ENCODE assay signal across 27 cellular contexts in the genomic region with DNA sequence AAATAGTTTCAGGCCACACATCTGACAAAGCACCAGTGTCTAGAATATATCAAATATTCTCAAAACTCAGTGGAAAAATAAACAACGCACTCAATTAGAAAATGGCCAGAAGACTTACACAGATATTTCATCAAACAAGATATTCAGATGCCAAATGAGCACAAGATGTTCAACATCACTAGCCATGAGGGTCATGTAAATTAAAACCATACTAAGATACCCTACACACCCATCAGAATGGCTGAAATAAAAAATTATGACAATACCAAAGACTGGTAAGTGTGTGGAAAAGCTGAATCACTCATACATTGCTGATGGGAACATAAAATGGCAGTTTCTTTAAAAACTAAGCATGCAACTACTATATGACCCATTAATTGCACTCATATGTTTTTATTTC. TPM values are rescaled to one million over a fixed set of nuclear protein-coding genes. Genes with fewer than 3 reads are reported as not detected.
DNase-seq lines count a peak whose midpoint lies in the region; ATAC-seq, FAIRE-seq and TF ChIP-seq lines count a peak whose summit lies in the region.
"Had no signal": no experiment of that assay in that cellular context is flagged by ENCODE, and none has a peak within 500 bp of the region (broad histone marks: within the 10 kb centered on the region; RNA-seq: fewer than 3 reads in every experiment).

No MANE protein-coding gene starts in this region.

- no peaks in the 10 kb centered on the region for H3K4me1 ChIP-seq in astrocyte (ENCODE audit: insufficient read depth, low read length)
- H3K4me1 ChIP-seq: A549, BE2C, BLaER1 had no signal

- H2AFZ ChIP-seq in astrocyte (ENCODE audit: low read depth, low read length) = no peak overlapping the region

- H3K36me3 Mint-ChIP-seq in astrocyte (ENCODE audit: low read depth, unreplicated experiment) = no peaks in the 10 kb centered on the region
- H3K36me3 Mint-ChIP-seq: CD14-positive monocyte; CD4-positive, alpha-beta memory T cell; CD4-positive, CD25-positive, alpha-beta regulatory T cell had no signal

- peaks cover 3% of the 10 kb centered on the region for H3K27me3 Mint-ChIP-seq in astrocyte (ENCODE audit: low read depth, unreplicated experiment)

- H3K4me2 ChIP-seq in astrocyte (ENCODE audit: low read length) = no peak overlapping the region
- H3K4me2 ChIP-seq: A549, BLaER1 had no signal

- H3K9ac ChIP-seq in astrocyte (ENCODE audit: low read length) = no peak overlapping the region
- H3K9ac ChIP-seq: BLaER1 had no signal

- no peaks in the 10 kb centered on the region for H3K4me1 Mint-ChIP-seq in astrocyte (ENCODE audit: low read depth, unreplicated experiment)
- H3K4me1 Mint-ChIP-seq: CD14-positive monocyte; CD4-positive, alpha-beta memory T cell; CD4-positive, CD25-positive, alpha-beta regulatory T cell; CD8-positive, alpha-beta memory T cell had no signal

- no peaks in the 10 kb centered on the region for H3K9me3 ChIP-seq in astrocyte (ENCODE audit: insufficient read depth, low read depth, low read length)
- H3K9me3 ChIP-seq: A549, BE2C had no signal

- H4K20me1 ChIP-seq in astrocyte (ENCODE audit: insufficient read depth, low read length) = no peaks in the 10 kb centered on the region
- H4K20me1 ChIP-seq: BLaER1 had no signal

- H3K27me3 ChIP-seq in astrocyte (ENCODE audit: insufficient read depth, low read length) = no peaks in the 10 kb centered on the region
- H3K27me3 ChIP-seq: BLaER1 had no signal

- FAIRE-seq in GM12892 (lab: Jason Lieb, UNC) (peak; percentile 50), astrocyte (lab: Jason Lieb, UNC) (peak; percentile 23)
- FAIRE-seq: A549, GM12878 had no signal

- in situ Hi-C loops in ACHN (cut with HindIII; ENCODE audit: low pct_ligation_motif_present, low pct_unique_long_range_greater_than_20kb, low sequenced_read_pairs) = no loop called here

- TF ChIP-seq CTCF in astrocyte (IDR thresholded peaks at IDR 0.05; ENCODE audit: insufficient read depth, low read depth, low read length) = no peak

- no peak for ATAC-seq in GM19023 (IDR thresholded peaks at IDR 0.05; ENCODE audit: unreplicated experiment)
- ATAC-seq: A549, GM12878 had no signal

- H3K36me3 ChIP-seq in astrocyte (ENCODE audit: insufficient read depth, low read length) = no peaks in the 10 kb centered on the region
- H3K36me3 ChIP-seq: BE2C, BLaER1 had no signal

- H3K79me2 ChIP-seq in astrocyte (ENCODE audit: insufficient read depth, low read length) = no peaks in the 10 kb centered on the region

- DNase-seq in GM12892 (ENCODE audit: insufficient read length) (no peak), astrocyte (ENCODE audit: low read depth) (no peak), fibroblast of gingiva (ENCODE audit: low read depth) (peak; percentile 57), ACHN (no peak), NCI-H2081 treated with DMSO at 0.1 percent for 48 hours (lab: John Stamatoyannopoulos, UW) (no peak)
- DNase-seq: BE2C; C1 segment of cervical spinal cord; CD4-positive, alpha-beta memory T cell; CD4-positive, CD25-positive, alpha-beta regulatory T cell; CD8-positive, alpha-beta memory T cell; COR-L47; DMS 273 treated with DMSO at 0.1 percent for 48 hours; DMS153; DMS53; DMS79; DND-41; EL; GDM1 had no signal

- H3K27ac ChIP-seq in astrocyte (ENCODE audit: low read depth, low read length) = no peak overlapping the region
- H3K27ac ChIP-seq: 22Rv1, A549, BLaER1 had no signal

- peaks cover 6% of the 10 kb centered on the region for H3K9me3 Mint-ChIP-seq in astrocyte (ENCODE audit: unreplicated experiment)

- no peak for TF ChIP-seq POLR2A in GM12892 (IDR thresholded peaks at IDR 0.05; ENCODE audit: low read depth, low read length)

- no peak overlapping the region for H3K4me3 ChIP-seq in astrocyte (ENCODE audit: insufficient read depth, low read depth, low read length)
- H3K4me3 ChIP-seq: A549, BLaER1, GM12878 had no signal

- no peak overlapping the region for H3K4me3 Mint-ChIP-seq in astrocyte (ENCODE audit: unreplicated experiment)
- H3K4me3 Mint-ChIP-seq: CD14-positive monocyte; CD4-positive, alpha-beta memory T cell; CD4-positive, CD25-positive, alpha-beta regulatory T cell; CD8-positive, alpha-beta memory T cell had no signal

- no peak overlapping the region for H3K27ac Mint-ChIP-seq in astrocyte (ENCODE audit: unreplicated experiment)
- H3K27ac Mint-ChIP-seq: CD14-positive monocyte; CD4-positive, alpha-beta memory T cell; CD4-positive, CD25-positive, alpha-beta regulatory T cell; CD8-positive, alpha-beta memory T cell had no signal

RNA-seq across cellular contexts. Expression of a gene that starts 21.7 kb away (rescaled TPM):
- not detected for polyA plus RNA-seq in GM12892 (2012; ENCODE audit: missing spikeins)
- 0.50 and 0.55 TPM in 2 replicates for total RNA-seq in astrocyte
- total RNA-seq: CD4-positive, alpha-beta memory T cell; CD4-positive, CD25-positive, alpha-beta regulatory T cell; CD8-positive, alpha-beta memory T cell; Daoy; GM12878 had no signal
- polyA plus RNA-seq: AG04450; CD14-positive monocyte; CD4-positive, alpha-beta memory T cell; CD8-positive, alpha-beta memory T cell had no signal

RNA-seq across cellular contexts. Expression of a gene that starts 24.1 kb away (rescaled TPM):
- not detected for polyA plus RNA-seq in GM12892 (2012; ENCODE audit: missing spikeins)
- 0.43 TPM in 2 replicates for total RNA-seq in astrocyte
- total RNA-seq: A172; CD4-positive, alpha-beta memory T cell; CD4-positive, CD25-positive, alpha-beta regulatory T cell; CD8-positive, alpha-beta memory T cell; Daoy had no signal
- polyA plus RNA-seq: A549; CD14-positive monocyte; CD4-positive, alpha-beta memory T cell; CD4-positive, CD25-positive, alpha-beta regulatory T cell; CD8-positive, alpha-beta memory T cell; GM12878 had no signal

RNA-seq across cellular contexts. Expression of a gene that starts 50.0 kb away (rescaled TPM):
- polyA plus RNA-seq in GM12892 (2012; ENCODE audit: missing spikeins) = 0.49 TPM
- 47.5 and 54.5 TPM in 2 replicates for total RNA-seq in astrocyte
- total RNA-seq: CD4-positive, alpha-beta memory T cell; GM12878 had no signal
- polyA plus RNA-seq: CD14-positive monocyte; CD4-positive, alpha-beta memory T cell had no signal
